ENCODE assay signal across 1 cellular context in the genomic region with DNA sequence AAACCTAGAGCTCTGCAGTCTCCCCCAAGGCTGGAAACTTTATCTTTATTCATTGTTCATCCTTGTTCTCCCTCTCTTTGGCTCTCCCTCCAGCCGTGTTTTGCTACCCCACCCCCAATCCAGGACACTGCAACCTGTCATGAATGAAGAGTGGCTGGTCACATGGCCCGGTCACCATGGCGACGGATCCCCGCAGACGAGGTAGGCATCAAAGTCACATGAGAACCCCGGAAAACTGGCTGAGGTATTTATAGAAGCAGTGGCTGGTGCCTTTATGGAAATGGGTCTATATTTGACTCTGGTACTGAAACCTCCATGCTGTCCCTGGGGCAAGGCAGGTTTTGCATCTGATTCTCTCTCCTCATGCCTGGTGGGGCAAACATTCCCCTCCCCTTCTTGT.
TF ChIP-seq lines count a peak whose summit lies in the region.

No MANE protein-coding gene starts in this region.

TF ChIP-seq in GM23338, 12 proteins besides CTCF, POLR2A, EP300 and RAD21 (continued from another document):
- TF ChIP-seq, protein P1, sequence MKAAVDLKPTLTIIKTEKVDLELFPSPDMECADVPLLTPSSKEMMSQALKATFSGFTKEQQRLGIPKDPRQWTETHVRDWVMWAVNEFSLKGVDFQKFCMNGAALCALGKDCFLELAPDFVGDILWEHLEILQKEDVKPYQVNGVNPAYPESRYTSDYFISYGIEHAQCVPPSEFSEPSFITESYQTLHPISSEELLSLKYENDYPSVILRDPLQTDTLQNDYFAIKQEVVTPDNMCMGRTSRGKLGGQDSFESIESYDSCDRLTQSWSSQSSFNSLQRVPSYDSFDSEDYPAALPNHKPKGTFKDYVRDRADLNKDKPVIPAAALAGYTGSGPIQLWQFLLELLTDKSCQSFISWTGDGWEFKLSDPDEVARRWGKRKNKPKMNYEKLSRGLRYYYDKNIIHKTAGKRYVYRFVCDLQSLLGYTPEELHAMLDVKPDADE (IDR thresholded peaks at IDR 0.05), result no peak
- TF ChIP-seq, protein P2, sequence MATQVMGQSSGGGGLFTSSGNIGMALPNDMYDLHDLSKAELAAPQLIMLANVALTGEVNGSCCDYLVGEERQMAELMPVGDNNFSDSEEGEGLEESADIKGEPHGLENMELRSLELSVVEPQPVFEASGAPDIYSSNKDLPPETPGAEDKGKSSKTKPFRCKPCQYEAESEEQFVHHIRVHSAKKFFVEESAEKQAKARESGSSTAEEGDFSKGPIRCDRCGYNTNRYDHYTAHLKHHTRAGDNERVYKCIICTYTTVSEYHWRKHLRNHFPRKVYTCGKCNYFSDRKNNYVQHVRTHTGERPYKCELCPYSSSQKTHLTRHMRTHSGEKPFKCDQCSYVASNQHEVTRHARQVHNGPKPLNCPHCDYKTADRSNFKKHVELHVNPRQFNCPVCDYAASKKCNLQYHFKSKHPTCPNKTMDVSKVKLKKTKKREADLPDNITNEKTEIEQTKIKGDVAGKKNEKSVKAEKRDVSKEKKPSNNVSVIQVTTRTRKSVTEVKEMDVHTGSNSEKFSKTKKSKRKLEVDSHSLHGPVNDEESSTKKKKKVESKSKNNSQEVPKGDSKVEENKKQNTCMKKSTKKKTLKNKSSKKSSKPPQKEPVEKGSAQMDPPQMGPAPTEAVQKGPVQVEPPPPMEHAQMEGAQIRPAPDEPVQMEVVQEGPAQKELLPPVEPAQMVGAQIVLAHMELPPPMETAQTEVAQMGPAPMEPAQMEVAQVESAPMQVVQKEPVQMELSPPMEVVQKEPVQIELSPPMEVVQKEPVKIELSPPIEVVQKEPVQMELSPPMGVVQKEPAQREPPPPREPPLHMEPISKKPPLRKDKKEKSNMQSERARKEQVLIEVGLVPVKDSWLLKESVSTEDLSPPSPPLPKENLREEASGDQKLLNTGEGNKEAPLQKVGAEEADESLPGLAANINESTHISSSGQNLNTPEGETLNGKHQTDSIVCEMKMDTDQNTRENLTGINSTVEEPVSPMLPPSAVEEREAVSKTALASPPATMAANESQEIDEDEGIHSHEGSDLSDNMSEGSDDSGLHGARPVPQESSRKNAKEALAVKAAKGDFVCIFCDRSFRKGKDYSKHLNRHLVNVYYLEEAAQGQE (IDR thresholded peaks at IDR 0.05; ENCODE audit: unreplicated experiment), result no peak
- TF ChIP-seq NANOG (IDR thresholded peaks at IDR 0.05; ENCODE audit: borderline replicate concordance) (no peak), POLR2AphosphoS5 (IDR thresholded peaks at IDR 0.05; ENCODE audit: low read depth) (no peak)
